ENCODE assay signal across 12 cellular contexts in the genomic region with DNA sequence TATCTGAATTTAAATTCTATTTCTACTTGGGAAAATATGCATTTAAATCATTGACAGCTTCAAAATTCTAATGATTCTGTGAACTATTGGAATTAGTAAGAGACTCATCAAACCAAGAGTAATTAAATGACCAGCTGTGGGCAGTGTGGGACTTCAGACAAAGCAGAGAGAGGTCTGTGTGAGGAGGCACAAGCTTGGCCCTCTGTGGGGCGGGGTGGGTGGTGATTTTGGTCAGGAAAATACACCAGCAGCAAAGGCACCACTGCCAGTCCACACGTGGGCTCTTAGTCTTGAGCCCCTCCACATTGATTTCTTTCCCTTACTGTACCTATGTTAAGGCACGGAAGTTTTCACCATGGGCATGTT. TPM values are rescaled to one million over a fixed set of nuclear protein-coding genes. Genes with fewer than 3 reads are reported as not detected.
DNase-seq lines count a peak whose midpoint lies in the region; ATAC-seq, FAIRE-seq and TF ChIP-seq lines count a peak whose summit lies in the region.
"Had no signal": no experiment of that assay in that cellular context is flagged by ENCODE, and none has a peak within 500 bp of the region (broad histone marks: within the 10 kb centered on the region; RNA-seq: fewer than 3 reads in every experiment).

No MANE protein-coding gene starts in this region.

- H2AFZ ChIP-seq in astrocyte (ENCODE audit: low read depth, low read length) (no peak overlapping the region), keratinocyte (ENCODE audit: control insufficient read depth, low read length) (no peak overlapping the region)

- H3K27me3 Mint-ChIP-seq in astrocyte (ENCODE audit: low read depth, unreplicated experiment): peaks cover 9% of the 10 kb centered on the region
- peaks cover 3 to 10% of the 10 kb centered on the region in 2 donors for H3K27me3 Mint-ChIP-seq in CD4-positive, alpha-beta memory T cell

- FAIRE-seq in astrocyte (lab: Jason Lieb, UNC): no peak
- no peak for FAIRE-seq in keratinocyte (lab: Jason Lieb, UNC)
- no peak for FAIRE-seq in GM12891 (lab: Jason Lieb, UNC)

- H3K36me3 ChIP-seq in astrocyte (ENCODE audit: insufficient read depth, low read length) (no peaks in the 10 kb centered on the region), keratinocyte (ENCODE audit: control insufficient read depth in 2 of 2, extremely low read depth in 1 of 2, insufficient read depth in 2 of 2, low read length in 2 of 2) (no peaks in the 10 kb centered on the region), ascending aorta (no peaks in the 10 kb centered on the region)
- no peaks in the 10 kb centered on the region for H3K36me3 ChIP-seq in CD4-positive, alpha-beta memory T cell (ENCODE audit: insufficient read depth, low read length)

- dilution Hi-C loops in keratinocyte (cut with MboI; ENCODE audit: extremely low pct_ligation_motif_present, low sequenced_read_pairs): no loop called here

- H3K9ac ChIP-seq in astrocyte (ENCODE audit: low read length) (no peak overlapping the region), keratinocyte (ENCODE audit: control insufficient read depth, extremely low read depth, insufficient read depth, low read length) (no peak overlapping the region)

- H3K4me1 ChIP-seq in astrocyte (ENCODE audit: insufficient read depth, low read length): peaks cover 21% of the 10 kb centered on the region
- H3K4me1 ChIP-seq in keratinocyte (ENCODE audit: control insufficient read depth, extremely low read depth, insufficient read depth, low read length): peaks cover 39% of the 10 kb centered on the region
- peaks cover 9 to 25% of the 10 kb centered on the region in 2 donors for H3K4me1 ChIP-seq in ascending aorta
- H3K4me1 ChIP-seq in CD4-positive, alpha-beta memory T cell (ENCODE audit: insufficient read depth, low read length): peaks cover 10% of the 10 kb centered on the region

- DNase-seq in HT-29 (ENCODE audit: low spot score) (peak; percentile 63), astrocyte (ENCODE audit: low read depth) (no peak), keratinocyte (ENCODE audit: low read depth, low spot score) (no peak), GM12891 (ENCODE audit: insufficient read length, low spot score) (no peak), ascending aorta (ENCODE audit: low spot score in 2 of 2) (no peak)
- no peak for DNase-seq in CD4-positive, alpha-beta memory T cell
- DNase-seq: aorta; GF-D8; stimulated activated CD4-positive, alpha-beta T cell treated with anti-CD3 and anti-CD28 coated beads, Interleukin-12 subunit alpha, Interleukin-12 subunit beta, amount 100 ng/mL, for 4 hours; T1000 had no signal

- H3K36me3 Mint-ChIP-seq in astrocyte (ENCODE audit: low read depth, unreplicated experiment): no peaks in the 10 kb centered on the region
- no peaks in the 10 kb centered on the region for H3K36me3 Mint-ChIP-seq in CD4-positive, alpha-beta memory T cell

- TF ChIP-seq CTCF in 22Rv1 (IDR thresholded peaks at IDR 0.05): peak; percentile 36
- no peak for TF ChIP-seq CTCF in astrocyte (IDR thresholded peaks at IDR 0.05; ENCODE audit: insufficient read depth, low read depth, low read length)
- peak in 1 of 3 experiments; percentile 38 for TF ChIP-seq CTCF in keratinocyte (optimal IDR thresholded peaks at IDR 0.05 in 1 of 3, IDR thresholded peaks at IDR 0.05 in 1 of 3, conservative IDR thresholded peaks at IDR 0.05 in 1 of 3; ENCODE audit: extremely low read depth in 1 of 3, insufficient read depth in 2 of 3, low read length in 3 of 3)
- no peak for TF ChIP-seq CTCF in ascending aorta (IDR thresholded peaks at IDR 0.05)

- no peak for ATAC-seq in GM19395 (IDR thresholded peaks at IDR 0.05; ENCODE audit: unreplicated experiment)

- CTCF ChIA-PET in CD4-positive, alpha-beta memory T cell (lab: Charles Lee; ENCODE audit: partially characterized antibody): interaction anchor here (1.0 to 7.8 kb wide), 3 partner anchors 25 to 495 kb away, joined by 3 to 166 read pairs (median 131); a partner anchor contains a TSS

- no peaks in the 10 kb centered on the region for H3K9me3 ChIP-seq in astrocyte (ENCODE audit: insufficient read depth, low read depth, low read length)
- no peaks in the 10 kb centered on the region for H3K9me3 ChIP-seq in keratinocyte (ENCODE audit: control insufficient read depth, low read depth, low read length)
- no peaks in the 10 kb centered on the region for H3K9me3 ChIP-seq in ascending aorta
- no peaks in the 10 kb centered on the region for H3K9me3 ChIP-seq in CD4-positive, alpha-beta memory T cell (ENCODE audit: control insufficient read depth in 1 of 2, low read length in 2 of 2)

- H3K27ac ChIP-seq in 22Rv1 (no peak overlapping the region), astrocyte (ENCODE audit: low read depth, low read length) (no peak overlapping the region), keratinocyte (ENCODE audit: control insufficient read depth, insufficient read depth, low read length) (peak overlapping the region; percentile 53), ascending aorta (no peak overlapping the region)
- H3K27ac ChIP-seq in CD4-positive, alpha-beta memory T cell (ENCODE audit: low read depth, low read length): no peak overlapping the region

- H3K9me1 ChIP-seq in keratinocyte (ENCODE audit: control insufficient read depth, extremely low read depth, insufficient read depth, low read length): no peaks in the 10 kb centered on the region

- no peaks in the 10 kb centered on the region for H3K9me3 Mint-ChIP-seq in astrocyte (ENCODE audit: unreplicated experiment)
- peaks cover 0 to 1% (median 0%) of the 10 kb centered on the region in 8 donors for H3K9me3 Mint-ChIP-seq in CD4-positive, alpha-beta memory T cell

- H3K79me2 ChIP-seq in astrocyte (ENCODE audit: insufficient read depth, low read length) (no peaks in the 10 kb centered on the region), keratinocyte (ENCODE audit: control insufficient read depth, insufficient read depth, low read length) (no peaks in the 10 kb centered on the region)

- H3K27me3 ChIP-seq in astrocyte (ENCODE audit: insufficient read depth, low read length) (peaks cover 20% of the 10 kb centered on the region), keratinocyte (ENCODE audit: control insufficient read depth, extremely low read depth, insufficient read depth, low read length) (no peaks in the 10 kb centered on the region), ascending aorta (no peaks in the 10 kb centered on the region)
- peaks cover 4% of the 10 kb centered on the region for H3K27me3 ChIP-seq in CD4-positive, alpha-beta memory T cell (ENCODE audit: insufficient read depth, low read length)

- no peak overlapping the region for H3K4me3 Mint-ChIP-seq in astrocyte (ENCODE audit: unreplicated experiment)
- H3K4me3 Mint-ChIP-seq in CD4-positive, alpha-beta memory T cell: no peak overlapping the region

- TF ChIP-seq POLR2A in GM12891 (IDR thresholded peaks at IDR 0.05; ENCODE audit: low read depth, low read length): no peak

- H3K4me2 ChIP-seq in astrocyte (ENCODE audit: low read length): peak overlapping the region; percentile 65
- H3K4me2 ChIP-seq in keratinocyte (ENCODE audit: control insufficient read depth, extremely low read depth, insufficient read depth, low read depth, low read length): peak overlapping the region; percentile 76

- H4K20me1 ChIP-seq in astrocyte (ENCODE audit: insufficient read depth, low read length) (no peaks in the 10 kb centered on the region), keratinocyte (ENCODE audit: control insufficient read depth, extremely low read depth, insufficient read depth, low read length) (no peaks in the 10 kb centered on the region)

- H3K27ac Mint-ChIP-seq in astrocyte (ENCODE audit: unreplicated experiment): peak overlapping the region; percentile 71
- H3K27ac Mint-ChIP-seq in CD4-positive, alpha-beta memory T cell: peak overlapping the region in 1 of 7 donors; percentile 16

- intact Hi-C loops in ascending aorta (cut with DNase I): no loop called here
- intact Hi-C loops in CD4-positive, alpha-beta memory T cell (cut with micrococcal nuclease): no loop called here

- no peak overlapping the region for H3K4me3 ChIP-seq in astrocyte (ENCODE audit: insufficient read depth, low read depth, low read length)
- no peak overlapping the region for H3K4me3 ChIP-seq in keratinocyte (ENCODE audit: control insufficient read depth in 2 of 3, extremely low read depth in 1 of 3, insufficient read depth in 2 of 3, low read depth in 1 of 3, low read length in 3 of 3)
- no peak overlapping the region for H3K4me3 ChIP-seq in ascending aorta
- no peak overlapping the region for H3K4me3 ChIP-seq in CD4-positive, alpha-beta memory T cell (ENCODE audit: low read length in 2 of 2)

- H3K4me1 Mint-ChIP-seq in astrocyte (ENCODE audit: low read depth, unreplicated experiment): peaks cover 30% of the 10 kb centered on the region
- H3K4me1 Mint-ChIP-seq in CD4-positive, alpha-beta memory T cell: peaks cover 6 to 16% (median 10%) of the 10 kb centered on the region in 4 donors

- POLR2A ChIA-PET in CD4-positive, alpha-beta memory T cell (lab: Charles Lee; ENCODE audit: partially characterized antibody): no interaction called here

TF ChIP-seq in GM12891, 5 proteins besides CTCF, POLR2A, EP300 and RAD21:
- TF ChIP-seq SPI1 (IDR thresholded peaks at IDR 0.05; ENCODE audit: low read depth, low read length): no peak
- TF ChIP-seq POU2F2 (IDR thresholded peaks at IDR 0.05; ENCODE audit: low read depth, low read length): no peak
- no peak for TF ChIP-seq TAF1 (IDR thresholded peaks at IDR 0.05; ENCODE audit: low read depth, low read length)
- TF ChIP-seq PAX5 (IDR thresholded peaks at IDR 0.05; ENCODE audit: insufficient read depth, low read length, severe bottlenecking): no peak
- TF ChIP-seq POLR2AphosphoS5 (IDR thresholded peaks at IDR 0.05; ENCODE audit: low read depth, low read length): no peak

RNA-seq across cellular contexts. Expression of a gene that starts 39.2 kb away (rescaled TPM):
- 47.3 and 53.4 TPM in 2 replicates for total RNA-seq in HT-29 (2014; rRNA removed; shearing (Covaris generic))
- total RNA-seq in astrocyte (55.0 and 58.6 TPM in 2 replicates), ascending aorta (6.0 TPM)
- 27.7 to 54.7 TPM (median 42.0 TPM) in 3 replicates for polyA plus RNA-seq in keratinocyte
- polyA plus RNA-seq in keratinocyte (2011; ENCODE audit: low read depth): 61.7 TPM
- 55.3 and 55.7 TPM in 2 replicates for polyA plus RNA-seq in keratinocyte (2011; cell fraction: cytosol; rRNA removed)
- 11.5 and 15.5 TPM in 2 replicates for polyA plus RNA-seq in keratinocyte (2011; cell fraction: nucleus; rRNA removed)
- 45.9 and 72.4 TPM in 2 replicates for polyA plus RNA-seq in keratinocyte (2012; ENCODE audit: low replicate concordance)
- polyA minus RNA-seq in keratinocyte: 2.3 to 15.1 TPM (median 5.9 TPM) in 3 replicates
- 17.3 TPM for polyA minus RNA-seq in keratinocyte (2011; cell fraction: cytosol; rRNA and poly(A)+ RNA removed)
- polyA minus RNA-seq in keratinocyte (2011; cell fraction: nucleus; rRNA and poly(A)+ RNA removed): 6.1 and 12.3 TPM in 2 replicates
- 19.9 TPM for polyA plus RNA-seq in GM12891 (2012; ENCODE audit: low read depth, missing spikeins)
- total RNA-seq in CD4-positive, alpha-beta memory T cell: 10 to 100 TPM; 43.7 to 44.9 TPM
- 10 to 100 TPM; 18.8 to 23.0 TPM for polyA plus RNA-seq in CD4-positive, alpha-beta memory T cell
